25 cellular contexts compared by ENCODE assay signal in genomic region chr2:78290581-78291214, GRCh38.
A peak's percentile ranks its signal among the peaks of the same experiment; 100 is the strongest.
DNase-seq lines count a peak whose midpoint lies in the region; ATAC-seq, FAIRE-seq and TF ChIP-seq lines count a peak whose summit lies in the region.
"Had no signal": no experiment of that assay in that cellular context is flagged by ENCODE, and none has a peak within 500 bp of the region (broad histone marks: within the 10 kb centered on the region; RNA-seq: fewer than 3 reads in every experiment).

No MANE protein-coding gene starts in this region.

- peak overlapping the region; percentile 23 for H2AFZ ChIP-seq in neural progenitor cell (replicated peaks)
- H2AFZ ChIP-seq: GM23338, PC-9 had no signal

- H4K20me1 ChIP-seq in neural progenitor cell (ENCODE audit: low read depth), result no peaks in the 10 kb centered on the region
- H4K20me1 ChIP-seq: BLaER1 had no signal

- H3K4me1 ChIP-seq in neural progenitor cell, result no peaks in the 10 kb centered on the region
- H3K4me1 ChIP-seq: BLaER1, SJCRH30 had no signal

- H3K9me3 ChIP-seq in neural progenitor cell (ENCODE audit: low read depth), result no peaks in the 10 kb centered on the region
- H3K9me3 ChIP-seq: BLaER1, SJCRH30 had no signal

- H3K4me3 ChIP-seq in neural progenitor cell, result no peak overlapping the region
- H3K4me3 ChIP-seq: BLaER1, GM23338, PC-9, SJCRH30 had no signal

- H3K9ac ChIP-seq in neural progenitor cell, result no peak overlapping the region
- H3K9ac ChIP-seq: BLaER1, KMS-11 had no signal

- ATAC-seq in GM21717 (IDR thresholded peaks at IDR 0.05; ENCODE audit: unreplicated experiment), result no peak
- ATAC-seq: GM23338, Right ventricle myocardium inferior had no signal

- H3K4me1 Mint-ChIP-seq in neural progenitor cell, result no peaks in the 10 kb centered on the region
- H3K4me1 Mint-ChIP-seq: CD4-positive, CD25-positive, alpha-beta regulatory T cell; GM23338; IgD-negative memory B cell had no signal

- no peaks in the 10 kb centered on the region for H3K27me3 Mint-ChIP-seq in neural progenitor cell (ENCODE audit: insufficient read depth, low read depth)
- H3K27me3 Mint-ChIP-seq: CD4-positive, CD25-positive, alpha-beta regulatory T cell; IgD-negative memory B cell had no signal

- H3K79me2 ChIP-seq in neural progenitor cell (ENCODE audit: low read depth), result no peaks in the 10 kb centered on the region

- no peak overlapping the region for H3K27ac ChIP-seq in neural progenitor cell
- peak overlapping the region; percentile 51 for H3K27ac ChIP-seq in temporal lobe (ENCODE audit: low read depth, low read length)
- H3K27ac ChIP-seq: BLaER1, HL-60, KMS-11, PC-9, SJCRH30 had no signal

- no peaks in the 10 kb centered on the region for H3K36me3 ChIP-seq in neural progenitor cell
- H3K36me3 ChIP-seq: BLaER1, SJCRH30 had no signal

- no peaks in the 10 kb centered on the region for H3K36me3 Mint-ChIP-seq in neural progenitor cell
- H3K36me3 Mint-ChIP-seq: CD4-positive, CD25-positive, alpha-beta regulatory T cell had no signal

- H3K9me3 Mint-ChIP-seq in neural progenitor cell, result no peaks in the 10 kb centered on the region
- H3K9me3 Mint-ChIP-seq: GM23338 had no signal

- H3K4me3 Mint-ChIP-seq in neural progenitor cell, result no peak overlapping the region
- H3K4me3 Mint-ChIP-seq: CD4-positive, CD25-positive, alpha-beta regulatory T cell; GM23338; IgD-negative memory B cell had no signal

- no peaks in the 10 kb centered on the region for H3K27me3 ChIP-seq in neural progenitor cell
- H3K27me3 ChIP-seq: BLaER1, SJCRH30 had no signal

- no peaks in the 10 kb centered on the region for H3F3A ChIP-seq in neural progenitor cell (ENCODE audit: low read depth)

- FAIRE-seq in frontal cortex (lab: Jason Lieb, UNC), result peak; percentile 43
- FAIRE-seq: D721Med, GM18507 had no signal

- TF ChIP-seq CTCF in neural progenitor cell (IDR thresholded peaks at IDR 0.05), result no peak

- H3K27ac Mint-ChIP-seq in neural progenitor cell, result no peak overlapping the region
- H3K27ac Mint-ChIP-seq: CD4-positive, CD25-positive, alpha-beta regulatory T cell; GM23338; IgD-negative memory B cell had no signal

- in situ Hi-C loops in SK-MEL-5 (cut with HindIII; ENCODE audit: low pct_unique_long_range_greater_than_20kb, low sequenced_read_pairs), result no loop called here

- DNase-seq in SK-MEL-5 (ENCODE audit: low read depth, low spot score) (peak; percentile 23), frontal cortex (ENCODE audit: low spot score in 2 of 2) (no peak), neural progenitor cell (ENCODE audit: low spot score) (no peak), NCI-H82 treated with DMSO at 0.1 percent for 48 hours (lab: John Stamatoyannopoulos, UW; ENCODE audit: unreplicated experiment) (no peak)
- DNase-seq in activated CD4-positive, alpha-beta T cell treated with anti-CD3 and anti-CD28 coated beads, Interleukin-2, amount 50 U/mL, for 48 hours, result no peak
- DNase-seq: CD4-positive, CD25-positive, alpha-beta regulatory T cell; DMS53; HCEC 1CT; MM.1S; NCI-H2029; NCI-H446; NCI-H524 treated with DMSO at 0.1 percent for 48 hours; NCI-H82; PC-9; SJCRH30 had no signal

- no peak overlapping the region for H3K4me2 ChIP-seq in neural progenitor cell
- H3K4me2 ChIP-seq: BLaER1, GM23338, KMS-11, PC-9 had no signal
